In genomic region chr2:218216674-218217365, GRCh38 we compare ENCODE assay signal across 8 cellular contexts. TPM values are rescaled to one million over a fixed set of nuclear protein-coding genes. Genes with fewer than 3 reads are reported as not detected.
A peak's percentile ranks its signal among the peaks of the same experiment; 100 is the strongest.
DNase-seq lines count a peak whose midpoint lies in the region; ATAC-seq and TF ChIP-seq lines count a peak whose summit lies in the region.

Gene ARPC2 (plus strand): TSS chr2:218217189. CDS start chr2:218217471, 282 bp downstream.

- intact Hi-C loops in Right ventricle myocardium inferior (cut with DNase I) = loop anchor here (1.0 to 5.0 kb wide), 2 partner anchors 40 to 53 kb away; partner anchors contain the start of genes AAMP and PNKD

- H3K9me3 Mint-ChIP-seq in osteocyte (ENCODE audit: unreplicated experiment) = no peaks in the 10 kb centered on the region

- H3K4me1 ChIP-seq in thoracic aorta (ENCODE audit: control insufficient read depth in 1 of 2, low read depth in 2 of 2) = peaks cover 31 to 42% of the 10 kb centered on the region in 2 donors

- peaks cover 44% of the 10 kb centered on the region for H3K4me1 Mint-ChIP-seq in osteocyte (ENCODE audit: unreplicated experiment)

- DNase-seq in GM12864 (ENCODE audit: low read depth) = peak; percentile 76
- peak; percentile 65 for DNase-seq in NCI-H128 (lab: John Stamatoyannopoulos, UW; ENCODE audit: unreplicated experiment)
- peak; percentile 67 to 88 for DNase-seq in SW 1271 (lab: John Stamatoyannopoulos, UW)
- peak; percentile 88 for DNase-seq in activated naive CD8-positive, alpha-beta T cell treated with anti-CD3 and anti-CD28 coated beads, Interleukin-2, amount 50 U/mL, for 16 hours (ENCODE audit: low read depth, low spot score)
- DNase-seq in Right ventricle myocardium inferior (ENCODE audit: missing footprints) = peak; percentile 98
- DNase-seq in osteocyte (ENCODE audit: extremely low spot score, unreplicated experiment) = peak; percentile 98
- peak; percentile 75 for DNase-seq in thoracic aorta (ENCODE audit: low spot score)

- H3K9me3 ChIP-seq in thoracic aorta = no peaks in the 10 kb centered on the region

- no peaks in the 10 kb centered on the region for H3K36me3 ChIP-seq in thoracic aorta

- peak within 1 kb of the TSS; percentile 96 for H3K27ac Mint-ChIP-seq in osteocyte (ENCODE audit: unreplicated experiment)

- H3K36me3 Mint-ChIP-seq in osteocyte (ENCODE audit: unreplicated experiment) = peaks cover 10% of the 10 kb centered on the region

- H3K27me3 ChIP-seq in thoracic aorta (replicated peaks; ENCODE audit: insufficient read depth) = no peaks in the 10 kb centered on the region

- ATAC-seq in HG02678 (IDR thresholded peaks at IDR 0.05; ENCODE audit: unreplicated experiment) = peak; percentile 65
- peak; percentile 98 for ATAC-seq in Right ventricle myocardium inferior
- ATAC-seq in thoracic aorta (ENCODE audit: insufficient number of reproducible peaks, low FRiP score, low read depth) = peak; percentile 67

- peak within 1 kb of the TSS; percentile 84 for H3K4me3 Mint-ChIP-seq in osteocyte (ENCODE audit: unreplicated experiment)

- H3K4me3 ChIP-seq in GM12864 (ENCODE audit: low read depth, low read length) (peak within 1 kb of the TSS; percentile 94), thoracic aorta (peak within 1 kb of the TSS; percentile 95)

- TF ChIP-seq CTCF in GM12864 (IDR thresholded peaks at IDR 0.05; ENCODE audit: low read depth, low read length, missing control alignments) (no peak), osteocyte (IDR thresholded peaks at IDR 0.05) (no peak), thoracic aorta (IDR thresholded peaks at IDR 0.05) (peak; percentile 23)

- peak within 1 kb of the TSS; percentile 97 to 99 for H3K27ac ChIP-seq in thoracic aorta

- H3K27me3 Mint-ChIP-seq in osteocyte (ENCODE audit: unreplicated experiment) = peaks cover 2% of the 10 kb centered on the region

RNA-seq across cellular contexts. Expression of gene ARPC2, which starts in this region (rescaled TPM):
- total RNA-seq in Right ventricle myocardium inferior (142 TPM), osteocyte (265 and 284 TPM in 2 replicates), thoracic aorta (100 to 1,000 TPM; 378 to 469 TPM)

Comparison
In these comparisons a context has a peak if more than half of its experiments do, and no peak if none do; other contexts are left out.
1. Peak in every context shown above with its lines: DNase-seq, ATAC-seq, H3K4me3 ChIP-seq and H3K27ac ChIP-seq.